ENCODE assay signal across 9 cellular contexts in genomic region chr16:21156767-21157467, GRCh38. TPM values are rescaled to one million over a fixed set of nuclear protein-coding genes. Genes with fewer than 3 reads are reported as not detected.
DNase-seq lines count a peak whose midpoint lies in the region; ATAC-seq and TF ChIP-seq lines count a peak whose summit lies in the region.
"Had no signal": no experiment of that assay in that cellular context is flagged by ENCODE, and none has a peak within 500 bp of the region (broad histone marks: within the 10 kb centered on the region; RNA-seq: fewer than 3 reads in every experiment).

No MANE protein-coding gene starts in this region.

- H3K4me1 Mint-ChIP-seq in CD14-positive monocyte = peaks cover 22% of the 10 kb centered on the region

- H3K79me2 ChIP-seq in GM23248 (ENCODE audit: insufficient read depth) = no peaks in the 10 kb centered on the region

- H3K9me3 Mint-ChIP-seq in CD14-positive monocyte = peaks cover 0 to 5% (median 0%) of the 10 kb centered on the region in 7 donors

- peaks cover 25% of the 10 kb centered on the region for H3K4me1 ChIP-seq in GM23248 (ENCODE audit: insufficient read depth)
- peaks cover 19 to 44% of the 10 kb centered on the region in 2 donors for H3K4me1 ChIP-seq in gastrocnemius medialis

- no peak for TF ChIP-seq POLR2A in gastrocnemius medialis (IDR thresholded peaks at IDR 0.05)

- 29 to 33% methylated on average over 6 of the region's 6 CpGs for WGBS in GM23248 (ENCODE audit: low coverage in 1 of 2, low lambda C conversion rate in 2 of 2, missing lambda C conversion rate in 2 of 2), 2 experiments

- ATAC-seq in gastrocnemius medialis (no peak), HG02884 (IDR thresholded peaks at IDR 0.05; ENCODE audit: unreplicated experiment) (no peak), GM18909 (IDR thresholded peaks at IDR 0.05; ENCODE audit: poor library complexity, unreplicated experiment) (no peak)

- peak; percentile 45 for TF ChIP-seq CTCF in CD14-positive monocyte (IDR thresholded peaks at IDR 0.05)
- peak; percentile 70 for TF ChIP-seq CTCF in astrocyte of the cerebellum (IDR thresholded peaks at IDR 0.05; ENCODE audit: low read depth, low read length, missing control alignments)
- peak; percentile 39 to 62 (median 54) for TF ChIP-seq CTCF in gastrocnemius medialis (IDR thresholded peaks at IDR 0.05 in 4 of 5, conservative IDR thresholded peaks at IDR 0.05 in 1 of 5)

- H3K9me2 ChIP-seq in GM23248 (ENCODE audit: insufficient read depth) = no peaks in the 10 kb centered on the region

- H3K27ac Mint-ChIP-seq in CD14-positive monocyte = no peak overlapping the region

- no peak overlapping the region for H2AFZ ChIP-seq in GM23248

- H3K36me3 Mint-ChIP-seq in CD14-positive monocyte = peaks cover 11 to 12% of the 10 kb centered on the region in 2 donors

- no peaks in the 10 kb centered on the region for H3K9me3 ChIP-seq in GM23248 (ENCODE audit: low read depth)
- H3K9me3 ChIP-seq in gastrocnemius medialis = no peaks in the 10 kb centered on the region

- H3K4me3 ChIP-seq in GM23248 = no peak overlapping the region
- H3K4me3 ChIP-seq in astrocyte of the cerebellum (ENCODE audit: low read depth, low read length) = no peak overlapping the region
- H3K4me3 ChIP-seq in gastrocnemius medialis = no peak overlapping the region
- H3K4me3 ChIP-seq: skin epidermis had no signal

- in situ Hi-C loops in GM23248 (cut with MboI) = no loop called here
- in situ Hi-C loops in astrocyte of the cerebellum (cut with HindIII; ENCODE audit: low sequenced_read_pairs) = no loop called here
- in situ Hi-C loops in gastrocnemius medialis (cut with MboI; ENCODE audit: low sequenced_read_pairs in 4 of 4) = loop anchor here in 1 of 4 donors (5.0 to 25.0 kb wide), 3 partner anchors 140 to 1168 kb away; no protein-coding TSS in a partner anchor

- H3K27me3 Mint-ChIP-seq in CD14-positive monocyte (ENCODE audit: low read depth in 3 of 3) = peaks cover 0 to 2% (median 1%) of the 10 kb centered on the region in 3 donors

- no peaks in the 10 kb centered on the region for H4K20me1 ChIP-seq in GM23248 (ENCODE audit: insufficient read depth)

- H3K4me2 ChIP-seq in GM23248 (ENCODE audit: unreplicated experiment) = peak overlapping the region; percentile 1

- intact Hi-C loops in CD14-positive monocyte (cut with micrococcal nuclease) = no loop called here
- intact Hi-C loops in gastrocnemius medialis (cut with DNase I; ENCODE audit: low total_unique reads) = loop anchor here (10.0 kb wide), 1 partner anchor 398 kb away; no protein-coding TSS in a partner anchor

- no peak for DNase-seq in CD14-positive monocyte (ENCODE audit: low spot score)
- DNase-seq in GM23248 = peak; percentile 81
- DNase-seq in NCI-H446 (lab: John Stamatoyannopoulos, UW) = peak; percentile 18 to 76
- peak; percentile 55 for DNase-seq in astrocyte of the cerebellum (ENCODE audit: low read depth)
- peak; percentile 22 to 65 for DNase-seq in hippocampal formation (lab: John Stamatoyannopoulos, UW)
- no peak for DNase-seq in gastrocnemius medialis

- H3F3A ChIP-seq in GM23248 (ENCODE audit: insufficient read depth) = peaks cover 24% of the 10 kb centered on the region

- no peak overlapping the region for H3K4me3 Mint-ChIP-seq in CD14-positive monocyte

- no peaks in the 10 kb centered on the region for H3K36me3 ChIP-seq in GM23248 (ENCODE audit: low read depth)
- H3K36me3 ChIP-seq in gastrocnemius medialis = no peaks in the 10 kb centered on the region

- H3K27me3 ChIP-seq in GM23248 (replicated peaks; ENCODE audit: insufficient read depth) = no peaks in the 10 kb centered on the region
- no peaks in the 10 kb centered on the region for H3K27me3 ChIP-seq in gastrocnemius medialis

- no peak overlapping the region for H3K9ac ChIP-seq in GM23248

- no peak overlapping the region for H3K27ac ChIP-seq in GM23248
- no peak overlapping the region for H3K27ac ChIP-seq in gastrocnemius medialis

RNA-seq across cellular contexts. Expression of gene LDAF1, which starts 1.6 kb away (rescaled TPM):
- polyA plus RNA-seq in CD14-positive monocyte (10 to 100 TPM; 17.9 to 24.3 TPM), GM23248 (2016; fragmentation: Nextera tagmentation; extraction: Ambion mirVana) (33.2 and 34.5 TPM in 2 replicates)
- total RNA-seq in GM23248 (2014; rRNA removed; shearing (Covaris generic)) = 30.4 and 67.8 TPM in 2 replicates
- 10 to 100 TPM; 19.4 to 70.0 (median 34.3) TPM for total RNA-seq in gastrocnemius medialis

RNA-seq across cellular contexts. Expression of gene DNAH3, which starts 6.3 kb away (rescaled TPM):
- polyA plus RNA-seq in CD14-positive monocyte (not detected), GM23248 (2016; fragmentation: Nextera tagmentation; extraction: Ambion mirVana) (not detected in 2 replicates)
- not detected in 2 replicates for total RNA-seq in GM23248 (2014; rRNA removed; shearing (Covaris generic))
- under 1 TPM; 0.02 to 0.47 (median 0.21) TPM for total RNA-seq in gastrocnemius medialis

RNA-seq across cellular contexts. Expression of gene ZP2, which starts 54.5 kb away (rescaled TPM):
- not detected for polyA plus RNA-seq in CD14-positive monocyte
- not detected in 2 replicates for total RNA-seq in GM23248 (2014; rRNA removed; shearing (Covaris generic))
- not detected in 2 replicates for polyA plus RNA-seq in GM23248 (2016; fragmentation: Nextera tagmentation; extraction: Ambion mirVana)
- not detected for total RNA-seq in gastrocnemius medialis

Comparison
In these comparisons a context has a peak if more than half of its experiments do, and no peak if none do; other contexts are left out.
1. DNase-seq: peak in GM23248 (single experiment), NCI-H446 (2 of 2), astrocyte of the cerebellum (single experiment) and hippocampal formation (2 of 2); none in CD14-positive monocyte (single experiment) and gastrocnemius medialis (0 of 2).
2. Peak in every context shown above with its lines, with median percentiles within 50 percentile points of each other: CTCF ChIP-seq.